Comparison of ENCODE assay signal across 1 cellular context in the genomic region with DNA sequence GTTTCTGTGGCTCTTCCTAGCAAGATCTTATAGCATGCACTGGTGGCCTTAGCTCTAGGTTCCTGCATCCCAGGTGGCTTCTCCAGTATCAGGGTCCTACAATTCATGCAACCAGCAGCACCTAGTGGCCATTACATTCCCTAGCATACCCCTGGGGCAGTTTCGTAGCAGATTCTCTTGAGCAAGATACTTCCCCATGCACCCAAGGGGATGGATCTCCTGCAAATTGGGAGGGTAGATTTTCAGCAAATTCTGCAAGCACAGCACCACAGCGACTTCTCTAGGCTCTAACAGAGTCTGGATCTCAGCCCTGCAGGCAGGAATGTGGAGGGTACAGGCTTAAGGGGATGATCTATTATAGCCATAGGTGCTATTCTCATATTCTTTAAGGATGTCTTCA.
TF ChIP-seq lines count a peak whose summit lies in the region.

No MANE protein-coding gene starts in this region.

TF ChIP-seq in GM12878, 131 proteins besides CTCF, POLR2A, EP300 and RAD21:
- TF ChIP-seq, protein P1, sequence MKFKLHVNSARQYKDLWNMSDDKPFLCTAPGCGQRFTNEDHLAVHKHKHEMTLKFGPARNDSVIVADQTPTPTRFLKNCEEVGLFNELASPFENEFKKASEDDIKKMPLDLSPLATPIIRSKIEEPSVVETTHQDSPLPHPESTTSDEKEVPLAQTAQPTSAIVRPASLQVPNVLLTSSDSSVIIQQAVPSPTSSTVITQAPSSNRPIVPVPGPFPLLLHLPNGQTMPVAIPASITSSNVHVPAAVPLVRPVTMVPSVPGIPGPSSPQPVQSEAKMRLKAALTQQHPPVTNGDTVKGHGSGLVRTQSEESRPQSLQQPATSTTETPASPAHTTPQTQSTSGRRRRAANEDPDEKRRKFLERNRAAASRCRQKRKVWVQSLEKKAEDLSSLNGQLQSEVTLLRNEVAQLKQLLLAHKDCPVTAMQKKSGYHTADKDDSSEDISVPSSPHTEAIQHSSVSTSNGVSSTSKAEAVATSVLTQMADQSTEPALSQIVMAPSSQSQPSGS (IDR thresholded peaks at IDR 0.05; ENCODE audit: low read length): no peak
- TF ChIP-seq ESRRA (IDR thresholded peaks at IDR 0.05; ENCODE audit: low read length): no peak
